17 cellular contexts compared by ENCODE assay signal in the genomic region with DNA sequence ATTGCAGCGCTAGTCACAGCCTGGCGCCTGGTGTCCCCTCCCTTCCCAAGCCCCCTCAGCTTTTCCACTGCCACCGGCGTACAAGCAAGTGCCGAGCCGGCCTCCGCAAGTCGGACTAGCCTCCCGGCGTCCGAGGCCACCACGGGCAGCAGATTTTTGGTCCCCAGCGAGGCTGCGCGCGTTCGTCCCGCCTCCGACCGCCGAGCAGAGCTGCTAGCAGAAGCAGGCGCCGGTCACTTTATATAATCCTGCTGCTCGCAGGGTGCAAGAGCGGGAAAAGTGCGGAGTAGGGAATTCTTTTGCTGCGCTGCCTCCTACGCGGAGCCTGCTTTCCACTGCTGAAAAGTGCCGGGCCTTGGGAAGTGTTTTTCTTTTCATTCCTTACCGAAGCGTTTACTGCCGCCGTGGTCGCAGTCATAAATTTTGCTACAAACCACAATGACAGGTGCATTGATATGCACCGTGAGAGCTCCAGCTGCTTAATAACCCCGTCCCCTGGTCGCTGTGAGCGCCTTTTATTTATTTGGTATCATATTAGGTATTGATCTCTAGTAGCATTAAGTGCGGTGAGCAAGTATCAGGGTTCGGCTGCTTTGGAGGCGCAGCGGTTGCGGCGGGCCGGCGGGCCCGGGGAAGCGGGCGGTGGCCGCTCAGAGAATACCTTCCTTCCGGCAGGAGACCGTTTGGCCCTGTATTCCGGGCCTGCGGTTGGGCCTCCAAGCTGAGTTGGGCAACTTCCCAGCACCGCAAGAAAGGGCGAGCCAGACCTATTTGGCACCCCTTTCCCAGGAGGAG. TPM values are rescaled to one million over a fixed set of nuclear protein-coding genes. Genes with fewer than 3 reads are reported as not detected.
DNase-seq lines count a peak whose midpoint lies in the region; ATAC-seq and TF ChIP-seq lines count a peak whose summit lies in the region.
"Had no signal": no experiment of that assay in that cellular context is flagged by ENCODE, and none has a peak within 500 bp of the region (broad histone marks: within the 10 kb centered on the region; RNA-seq: fewer than 3 reads in every experiment).

No MANE protein-coding gene starts in this region.

- 3% methylated on average over 57 of the region's 57 CpGs for WGBS in smooth muscle cell (ENCODE audit: low lambda C conversion rate)

- no peaks in the 10 kb centered on the region for H4K20me1 ChIP-seq in smooth muscle cell (ENCODE audit: low read depth)

- DNase-seq in activated CD8-positive, alpha-beta T cell treated with anti-CD3 and anti-CD28 coated beads, Interleukin-2, amount 10 ng/mL, durations not matched to agents 7 days and 5 days = no peak
- no peak for DNase-seq in activated CD8-positive, alpha-beta T cell treated with anti-CD3 and anti-CD28 coated beads for 36 hours
- DNase-seq in smooth muscle cell (lab: John Stamatoyannopoulos, UW; ENCODE audit: unreplicated experiment) (no peak), NCI-H187 treated with DMSO at 0.1 percent for 48 hours (lab: John Stamatoyannopoulos, UW) (no peak)
- DNase-seq in stimulated activated CD4-positive, alpha-beta T cell treated with anti-CD3 and anti-CD28 coated beads, Interleukin-2, amount 100 ng/mL, for 48 hours = no peak
- DNase-seq: activated T-cell treated with anti-CD3 and anti-CD28 coated beads, Interleukin-2, amount 50 U/mL, for 48 hours; Calu3; foreskin melanocyte; left lung; NCI-H2081; NK-92 treated with Interleukin-12 subunit alpha and Interleukin-12 subunit beta, amount 100 ng/mL, for 24 hours; nucleus accumbens; stimulated activated CD4-positive, alpha-beta T cell treated with anti-CD3 and anti-CD28 coated beads, Interleukin-15, amount 100 ng/mL, for 24 hours had no signal

- H3K36me3 Mint-ChIP-seq in activated CD8-positive, alpha-beta T cell treated with anti-CD3 and anti-CD28 coated beads, Interleukin-2, amount 10 ng/mL, durations not matched to agents 7 days and 5 days (ENCODE audit: low read depth) = peaks cover 6% of the 10 kb centered on the region
- H3K36me3 Mint-ChIP-seq in activated CD8-positive, alpha-beta T cell treated with anti-CD3 and anti-CD28 coated beads for 36 hours (ENCODE audit: low read depth) = peaks cover 3% of the 10 kb centered on the region

- H3K9me3 Mint-ChIP-seq in activated CD8-positive, alpha-beta T cell treated with anti-CD3 and anti-CD28 coated beads, Interleukin-2, amount 10 ng/mL, durations not matched to agents 7 days and 5 days (ENCODE audit: insufficient read depth) = no peaks in the 10 kb centered on the region
- H3K9me3 Mint-ChIP-seq in activated CD8-positive, alpha-beta T cell treated with anti-CD3 and anti-CD28 coated beads for 36 hours = peaks cover 4% of the 10 kb centered on the region

- H3K9me3 ChIP-seq in iPS-18c (ENCODE audit: control insufficient read depth, insufficient read depth, low read length) (peaks cover 8% of the 10 kb centered on the region), smooth muscle cell (replicated peaks; ENCODE audit: low read depth) (no peaks in the 10 kb centered on the region)
- H3K9me3 ChIP-seq: ascending aorta, left lung, vagina had no signal

- peaks cover 2% of the 10 kb centered on the region for H3K4me1 Mint-ChIP-seq in activated CD8-positive, alpha-beta T cell treated with anti-CD3 and anti-CD28 coated beads, Interleukin-2, amount 10 ng/mL, durations not matched to agents 7 days and 5 days (ENCODE audit: low read depth)
- peaks cover 11% of the 10 kb centered on the region for H3K4me1 Mint-ChIP-seq in activated CD8-positive, alpha-beta T cell treated with anti-CD3 and anti-CD28 coated beads for 36 hours (ENCODE audit: low read depth)

- H3K9ac ChIP-seq in smooth muscle cell (ENCODE audit: low read depth) = no peak overlapping the region

- no peak overlapping the region for H3K27ac Mint-ChIP-seq in activated CD8-positive, alpha-beta T cell treated with anti-CD3 and anti-CD28 coated beads, Interleukin-2, amount 10 ng/mL, durations not matched to agents 7 days and 5 days
- H3K27ac Mint-ChIP-seq in activated CD8-positive, alpha-beta T cell treated with anti-CD3 and anti-CD28 coated beads for 36 hours = no peak overlapping the region

- CTCF ChIA-PET in activated CD8-positive, alpha-beta T cell treated with anti-CD3 and anti-CD28 coated beads, Interleukin-2, amount 10 ng/mL, durations not matched to agents 7 days and 5 days (lab: Charles Lee) = interaction anchor here (1.5 to 2.1 kb wide), 3 partner anchors 37 to 290 kb away, joined by 3 to 7 read pairs (median 4); no protein-coding TSS in a partner anchor
- CTCF ChIA-PET in activated CD8-positive, alpha-beta T cell treated with anti-CD3 and anti-CD28 coated beads for 36 hours (lab: Charles Lee) = interaction anchor here (1.2 to 5.5 kb wide), 2 partner anchors 25 to 38 kb away, joined by 3 to 34 read pairs; no protein-coding TSS in a partner anchor

- peak overlapping the region; percentile 25 for H3K4me2 ChIP-seq in smooth muscle cell

- H3K4me3 ChIP-seq in iPS-18c (ENCODE audit: insufficient read depth, low read depth, low read length) = 0 out of 2 replicates have a peak overlapping the region, but pooled peaks have one; percentile 15
- no peak overlapping the region for H3K4me3 ChIP-seq in smooth muscle cell
- H3K4me3 ChIP-seq: ascending aorta, left lung, vagina had no signal

- no peaks in the 10 kb centered on the region for H3K36me3 ChIP-seq in smooth muscle cell (ENCODE audit: low read depth)
- H3K36me3 ChIP-seq: ascending aorta, left lung, vagina had no signal

- peaks cover 80% of the 10 kb centered on the region for H3K27me3 Mint-ChIP-seq in activated CD8-positive, alpha-beta T cell treated with anti-CD3 and anti-CD28 coated beads, Interleukin-2, amount 10 ng/mL, durations not matched to agents 7 days and 5 days (ENCODE audit: low read depth)
- peaks cover 86% of the 10 kb centered on the region for H3K27me3 Mint-ChIP-seq in activated CD8-positive, alpha-beta T cell treated with anti-CD3 and anti-CD28 coated beads for 36 hours

- no peaks in the 10 kb centered on the region for H3K4me1 ChIP-seq in smooth muscle cell (ENCODE audit: low read depth)

- peaks cover 100% of the 10 kb centered on the region for H3K27me3 ChIP-seq in smooth muscle cell (ENCODE audit: low read depth)

- TF ChIP-seq CTCF in activated CD8-positive, alpha-beta T cell treated with anti-CD3 and anti-CD28 coated beads for 36 hours (IDR thresholded peaks at IDR 0.05) = no peak
- no peak for TF ChIP-seq CTCF in smooth muscle cell (IDR thresholded peaks at IDR 0.05; ENCODE audit: borderline replicate concordance, insufficient read depth, poor library complexity, severe bottlenecking)

- no peaks in the 10 kb centered on the region for H3K79me2 ChIP-seq in smooth muscle cell (ENCODE audit: low read depth)

- peak overlapping the region; percentile 42 for H3K4me3 Mint-ChIP-seq in activated CD8-positive, alpha-beta T cell treated with anti-CD3 and anti-CD28 coated beads, Interleukin-2, amount 10 ng/mL, durations not matched to agents 7 days and 5 days
- H3K4me3 Mint-ChIP-seq in activated CD8-positive, alpha-beta T cell treated with anti-CD3 and anti-CD28 coated beads for 36 hours = no peak overlapping the region

- H3K27ac ChIP-seq in smooth muscle cell (ENCODE audit: low read depth) = no peak overlapping the region
- H3K27ac ChIP-seq: ascending aorta, left lung, vagina, VCaP had no signal

- H2AFZ ChIP-seq in smooth muscle cell (ENCODE audit: low read depth) = no peak overlapping the region

- no peak for ATAC-seq in activated CD8-positive, alpha-beta T cell treated with anti-CD3 and anti-CD28 coated beads, Interleukin-2, amount 10 ng/mL, durations not matched to agents 7 days and 5 days
- ATAC-seq in activated CD8-positive, alpha-beta T cell treated with anti-CD3 and anti-CD28 coated beads for 36 hours = no peak
- ATAC-seq: left lung had no signal

- no peaks in the 10 kb centered on the region for H3F3A ChIP-seq in smooth muscle cell (ENCODE audit: low read depth)

- POLR2A ChIA-PET in activated CD8-positive, alpha-beta T cell treated with anti-CD3 and anti-CD28 coated beads, Interleukin-2, amount 10 ng/mL, durations not matched to agents 7 days and 5 days (lab: Charles Lee) = no interaction called here
- POLR2A ChIA-PET in activated CD8-positive, alpha-beta T cell treated with anti-CD3 and anti-CD28 coated beads for 36 hours (lab: Charles Lee) = no interaction called here

- intact Hi-C loops in activated CD8-positive, alpha-beta T cell treated with anti-CD3 and anti-CD28 coated beads for 36 hours (cut with micrococcal nuclease) = loop anchor here (5.0 kb wide), 1 partner anchor 43 kb away; the partner anchor contains the start of gene HOXD9

RNA-seq across cellular contexts. Expression of gene HOXD3, which starts 7.9 kb away (rescaled TPM):
- total RNA-seq in activated CD8-positive, alpha-beta T cell treated with anti-CD3 and anti-CD28 coated beads, Interleukin-2, amount 10 ng/mL, durations not matched to agents 7 days and 5 days = not detected
- not detected for total RNA-seq in activated CD8-positive, alpha-beta T cell treated with anti-CD3 and anti-CD28 coated beads for 36 hours
- total RNA-seq in smooth muscle cell = 0.63 TPM in 1 of 2 replicates, not detected in the other
- polyA plus RNA-seq in smooth muscle cell = not detected in 2 replicates
- total RNA-seq: Calu3 had no signal

RNA-seq across cellular contexts. Expression of gene HOXD4, which starts 13.7 kb away (rescaled TPM):
- total RNA-seq in activated CD8-positive, alpha-beta T cell treated with anti-CD3 and anti-CD28 coated beads, Interleukin-2, amount 10 ng/mL, durations not matched to agents 7 days and 5 days = not detected
- total RNA-seq in activated CD8-positive, alpha-beta T cell treated with anti-CD3 and anti-CD28 coated beads for 36 hours = not detected
- 0.09 TPM in 1 of 2 replicates, not detected in the other for total RNA-seq in smooth muscle cell
- not detected in 2 replicates for polyA plus RNA-seq in smooth muscle cell
- total RNA-seq: Calu3 had no signal

RNA-seq across cellular contexts. Expression of gene HOXD1, which starts 23.5 kb away (rescaled TPM):
- not detected for total RNA-seq in activated CD8-positive, alpha-beta T cell treated with anti-CD3 and anti-CD28 coated beads, Interleukin-2, amount 10 ng/mL, durations not matched to agents 7 days and 5 days
- not detected for total RNA-seq in activated CD8-positive, alpha-beta T cell treated with anti-CD3 and anti-CD28 coated beads for 36 hours
- not detected in 2 replicates for total RNA-seq in smooth muscle cell
- polyA plus RNA-seq in smooth muscle cell = not detected in 2 replicates
- total RNA-seq: Calu3 had no signal

RNA-seq across cellular contexts. Expression of gene HOXD8, which starts 35.5 kb away (rescaled TPM):
- not detected for total RNA-seq in activated CD8-positive, alpha-beta T cell treated with anti-CD3 and anti-CD28 coated beads, Interleukin-2, amount 10 ng/mL, durations not matched to agents 7 days and 5 days
- total RNA-seq in activated CD8-positive, alpha-beta T cell treated with anti-CD3 and anti-CD28 coated beads for 36 hours = not detected
- total RNA-seq in smooth muscle cell = 0.13 and 2.0 TPM in 2 replicates
- polyA plus RNA-seq in smooth muscle cell = not detected in 2 replicates
- total RNA-seq: Calu3 had no signal

RNA-seq across cellular contexts. Expression of gene HOXD9, which starts 42.5 kb away (rescaled TPM):
- total RNA-seq in activated CD8-positive, alpha-beta T cell treated with anti-CD3 and anti-CD28 coated beads, Interleukin-2, amount 10 ng/mL, durations not matched to agents 7 days and 5 days = not detected
- total RNA-seq in activated CD8-positive, alpha-beta T cell treated with anti-CD3 and anti-CD28 coated beads for 36 hours = not detected
- total RNA-seq in smooth muscle cell = 0.45 and 0.49 TPM in 2 replicates
- polyA plus RNA-seq in smooth muscle cell = 1.4 and 2.2 TPM in 2 replicates
- total RNA-seq: ascending aorta, Calu3 had no signal
